21 cellular contexts compared by ENCODE assay signal in genomic region chr12:26572131-26572530, GRCh38.
"Had no signal": no experiment of that assay in that cellular context is flagged by ENCODE, and none has a peak within 500 bp of the region (broad histone marks: within the 10 kb centered on the region; RNA-seq: fewer than 3 reads in every experiment).

No MANE protein-coding gene starts in this region.

- H3K4me1 ChIP-seq: prostate gland, uterus had no signal

- H3K27me3 ChIP-seq: spleen, uterus had no signal

- H3K4me3 ChIP-seq: prostate gland, spleen, uterus had no signal

- DNase-seq: activated CD4-positive, alpha-beta T cell treated with anti-CD3 and anti-CD28 coated beads for 4 hours; activated CD4-positive, alpha-beta T cell treated with anti-CD3 and anti-CD28 coated beads, Interleukin-2, amount 50 U/mL, for 48 hours; activated CD4-positive, CD25-positive, alpha-beta regulatory T cell; activated CD8-positive, alpha-beta memory T cell treated with anti-CD3 and anti-CD28 coated beads, Interleukin-2, amount 50 U/mL, for 48 hours; activated effector memory CD4-positive, alpha-beta T cell treated with Interleukin-2 at 50 U/mL for 16 hours; activated naive CD4-positive, alpha-beta T cell treated with anti-CD3 and anti-CD28 coated beads for 36 hours; activated naive CD8-positive, alpha-beta T cell treated with anti-CD3 and anti-CD28 coated beads, Interleukin-2, amount 10 ng/mL, durations not matched to agents 7 days and 5 days; activated T-cell treated with anti-CD3 and anti-CD28 coated beads, Interleukin-2, amount 50 U/mL, for 48 hours; amygdala; effector CD4-positive, alpha-beta T cell; erythroblast; natural killer cell; spleen; stimulated activated CD4-positive, alpha-beta T cell treated with anti-CD3 and anti-CD28 coated beads, Interleukin-4, amount 100 ng/mL, for 24 hours; stimulated activated naive CD8-positive, alpha-beta T cell treated with anti-CD3 and anti-CD28 coated beads, Interleukin-15, amount 100 ng/mL, for 72 hours; T-helper 17 cell; trophoblast cell; uterus had no signal

- H3K9me3 ChIP-seq: prostate gland, spleen, uterus had no signal

- H3K36me3 ChIP-seq: prostate gland, uterus had no signal

- H3K27ac ChIP-seq: prostate gland, spleen, uterus had no signal

- FAIRE-seq: endometrium, frontal cortex had no signal

- ATAC-seq: natural killer cell; stimulated activated naive CD8-positive, alpha-beta T cell treated with anti-CD3 and anti-CD28 coated beads, Interleukin-15, amount 100 ng/mL, for 72 hours; T-helper 17 cell had no signal
